In genomic region chr9:127449332-127449966, GRCh38 we compare ENCODE assay signal across 1 cellular context.
TF ChIP-seq lines count a peak whose summit lies in the region.

No MANE protein-coding gene starts in this region.

TF ChIP-seq in endothelial cell of umbilical vein, 7 proteins besides CTCF, POLR2A, EP300 and RAD21 (continued from another document):
- no peak for TF ChIP-seq POLR2AphosphoS5 (IDR thresholded peaks at IDR 0.05; ENCODE audit: insufficient read depth, low read depth, low read length)
